ENCODE assay signal across 12 cellular contexts in the genomic region with DNA sequence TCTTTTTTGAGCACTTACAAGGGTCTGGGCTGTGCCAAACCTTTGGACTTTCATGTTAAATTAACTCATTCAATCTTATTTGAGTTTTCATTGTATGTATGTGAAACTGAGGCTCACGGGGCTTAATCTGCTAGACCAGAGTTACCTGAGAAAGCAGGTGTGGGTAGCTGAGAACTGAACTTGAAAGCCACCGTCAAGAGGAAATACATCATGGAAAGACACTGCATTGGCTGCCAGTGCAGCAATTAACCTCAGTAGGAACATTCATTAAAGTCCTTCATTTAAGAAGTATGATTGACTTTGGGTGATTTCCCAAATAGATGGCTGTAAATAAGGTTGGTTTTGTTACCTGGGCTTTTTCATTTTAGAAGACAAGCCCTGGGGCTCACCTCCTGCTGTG. TPM values are rescaled to one million over a fixed set of nuclear protein-coding genes. Genes with fewer than 3 reads are reported as not detected.
DNase-seq lines count a peak whose midpoint lies in the region; ATAC-seq, FAIRE-seq and TF ChIP-seq lines count a peak whose summit lies in the region.
"Had no signal": no experiment of that assay in that cellular context is flagged by ENCODE, and none has a peak within 500 bp of the region (broad histone marks: within the 10 kb centered on the region; RNA-seq: fewer than 3 reads in every experiment).

No MANE protein-coding gene starts in this region.

- H3K9me3 Mint-ChIP-seq in CD4-positive, alpha-beta memory T cell, result peaks cover 0 to 6% (median 1%) of the 10 kb centered on the region in 8 donors

- H3K4me2 ChIP-seq in BLaER1 treated with 17β-estradiol and CSF1 and Interleukin-3, amounts not matched to agents 10 nM and 100 nM, result peak overlapping the region; percentile 48 to 97 (median 62); a peak in 18 of 22 replicates
- peak overlapping the region; percentile 78 for H3K4me2 ChIP-seq in GM12878 (ENCODE audit: control insufficient read depth, insufficient read depth)

- CTCF ChIA-PET in CD4-positive, alpha-beta memory T cell (lab: Charles Lee; ENCODE audit: partially characterized antibody), result interaction anchor here (0.6 to 8.4 kb wide), 10 partner anchors 11 to 99 kb away, joined by 3 to 116 read pairs (median 6); no protein-coding TSS in a partner anchor
- CTCF ChIA-PET in GM12878 (lab: Yijun Ruan, JAX), result interaction anchor here (1.0 to 6.7 kb wide), 7 partner anchors 10 to 234 kb away, joined by 3 to 62 read pairs (median 4); no protein-coding TSS in a partner anchor
- CTCF ChIA-PET in RWPE1 (lab: Yijun Ruan, JAX), result interaction anchor here (0.9 to 1.6 kb wide), 2 partner anchors 12 to 28 kb away, joined by 3 to 4 read pairs; no protein-coding TSS in a partner anchor

- peak overlapping the region in 1 of 11 experiments; percentile 3; a peak in 1 of 22 replicates for H3K9ac ChIP-seq in BLaER1 treated with 17β-estradiol and CSF1 and Interleukin-3, amounts not matched to agents 10 nM and 100 nM
- H3K9ac ChIP-seq in GM12878 (ENCODE audit: control insufficient read depth, insufficient read depth, low read length), result no peak overlapping the region

- intact Hi-C loops in CD4-positive, alpha-beta memory T cell (cut with micrococcal nuclease), result loop anchor here (5.0 to 10.0 kb wide), 2 partner anchors 35 to 457 kb away; no protein-coding TSS in a partner anchor
- intact Hi-C loops in GM12878 (cut with micrococcal nuclease; ENCODE audit: unreplicated experiment), result no loop called here

- H4K20me1 ChIP-seq in BLaER1 treated with 17β-estradiol and CSF1 and Interleukin-3, amounts not matched to agents 10 nM and 100 nM, result peaks cover 5 to 97% (median 37%) of the 10 kb centered on the region in 11 experiments; a peak in 15 of 22 replicates
- no peaks in the 10 kb centered on the region for H4K20me1 ChIP-seq in GM12878 (ENCODE audit: control insufficient read depth, insufficient read depth)

- H3K27me3 Mint-ChIP-seq in CD4-positive, alpha-beta memory T cell, result no peaks in the 10 kb centered on the region

- no peak overlapping the region for H2AFZ ChIP-seq in GM12878 (ENCODE audit: control insufficient read depth, low read depth, low read length)

- TF ChIP-seq EP300 in GM12878 (IDR thresholded peaks at IDR 0.05; ENCODE audit: borderline replicate concordance in 1 of 2, control insufficient read depth in 1 of 2, low read depth in 2 of 2, low read length in 2 of 2), result no peak

- WGBS in GM12878 (ENCODE audit: insufficient coverage, insufficient replicate concordance, low lambda C conversion rate, missing lambda C conversion rate), result 3% methylated on average over 2 of the region's 2 CpGs

- DNase-seq in CD4-positive, alpha-beta memory T cell, result peak; percentile 27 to 63 (median 51)
- no peak for DNase-seq in GM12878 (ENCODE audit: low read depth, low spot score)
- DNase-seq in RWPE1 (ENCODE audit: low spot score), result no peak
- DNase-seq in caudate nucleus (lab: John Stamatoyannopoulos, UW), result no peak
- no peak for DNase-seq in kidney glomerular epithelial cell (lab: John Stamatoyannopoulos, UW)
- DNase-seq: H7, left ventricle myocardium superior, NCI-H1092 had no signal

- peaks cover 0 to 35% (median 15%) of the 10 kb centered on the region in 11 experiments; a peak in 16 of 22 replicates for H3K9me3 ChIP-seq in BLaER1 treated with 17β-estradiol and CSF1 and Interleukin-3, amounts not matched to agents 10 nM and 100 nM (replicated peaks in 1 of 11)
- no peaks in the 10 kb centered on the region for H3K9me3 ChIP-seq in CD4-positive, alpha-beta memory T cell (ENCODE audit: control insufficient read depth in 1 of 2, low read length in 2 of 2)
- H3K9me3 ChIP-seq in GM12878 (replicated peaks; ENCODE audit: control insufficient read depth, insufficient read depth, low read length), result no peaks in the 10 kb centered on the region; the same call in 2 of the 3 replicates

- H3K27me3 ChIP-seq in BLaER1 treated with 17β-estradiol and CSF1 and Interleukin-3, amounts not matched to agents 10 nM and 100 nM, result no peaks in the 10 kb centered on the region
- no peaks in the 10 kb centered on the region for H3K27me3 ChIP-seq in CD4-positive, alpha-beta memory T cell (ENCODE audit: insufficient read depth, low read length)
- H3K27me3 ChIP-seq in GM12878 (replicated peaks in 1 of 2; ENCODE audit: control insufficient read depth in 2 of 2, insufficient read depth in 2 of 2, low read length in 1 of 2), result no peaks in the 10 kb centered on the region

- RAD21 ChIA-PET in GM12878 (lab: Charles Lee; ENCODE audit: unreplicated experiment), result interaction anchor here (1.0 to 3.7 kb wide), 3 partner anchors 11 to 99 kb away, joined by 3 to 23 read pairs (median 5); no protein-coding TSS in a partner anchor

- H3K4me1 Mint-ChIP-seq in CD4-positive, alpha-beta memory T cell, result peaks cover 71 to 87% (median 73%) of the 10 kb centered on the region in 4 donors

- TF ChIP-seq CTCF in GM12878 (IDR thresholded peaks at IDR 0.05 in 2 of 3, conservative IDR thresholded peaks at IDR 0.05 in 1 of 3; ENCODE audit: control insufficient read depth in 2 of 3, extremely low read depth in 1 of 3, insufficient read depth in 1 of 3, low read depth in 3 of 3, low read length in 3 of 3) (no peak), RWPE1 (conservative IDR thresholded peaks at IDR 0.05; ENCODE audit: low read depth) (no peak)

- H3K27ac ChIP-seq in BLaER1 treated with 17β-estradiol and CSF1 and Interleukin-3, amounts not matched to agents 10 nM and 100 nM, result peak overlapping the region in 1 of 11 experiments; percentile 10; a peak in 1 of 22 replicates
- H3K27ac ChIP-seq in CD4-positive, alpha-beta memory T cell (ENCODE audit: low read depth, low read length), result peak overlapping the region; percentile 41
- H3K27ac ChIP-seq in GM12878 (ENCODE audit: control insufficient read depth, insufficient read depth) (peak overlapping the region; percentile 70), RWPE1 (no peak overlapping the region), caudate nucleus (ENCODE audit: low read depth, low read length) (no peak overlapping the region)

- SMC1A ChIA-PET in GM12878 (lab: Charles Lee; ENCODE audit: uncharacterized antibody, unreplicated experiment), result interaction anchor here (0.9 to 4.7 kb wide), 7 partner anchors 11 to 94 kb away, joined by 3 to 43 read pairs (median 4); no protein-coding TSS in a partner anchor

- no peak for FAIRE-seq in GM12878 (lab: Jason Lieb, UNC)
- FAIRE-seq: HepG2 had no signal

- peaks cover 47 to 96% (median 61%) of the 10 kb centered on the region in 10 experiments for H3K4me1 ChIP-seq in BLaER1 treated with 17β-estradiol and CSF1 and Interleukin-3, amounts not matched to agents 10 nM and 100 nM
- H3K4me1 ChIP-seq in CD4-positive, alpha-beta memory T cell (ENCODE audit: insufficient read depth, low read length), result peaks cover 60% of the 10 kb centered on the region
- H3K4me1 ChIP-seq in GM12878 (ENCODE audit: control insufficient read depth, insufficient read depth, low read length), result peaks cover 44% of the 10 kb centered on the region

- in situ Hi-C loops in GM12878 (cut with MboI), result no loop called here

- no peak for TF ChIP-seq POLR2A in GM12878 (IDR thresholded peaks at IDR 0.05; ENCODE audit: low read depth, low read length)

- no peak overlapping the region for H3K4me3 ChIP-seq in BLaER1 treated with 17β-estradiol and CSF1 and Interleukin-3, amounts not matched to agents 10 nM and 100 nM
- H3K4me3 ChIP-seq in CD4-positive, alpha-beta memory T cell (ENCODE audit: low read length in 2 of 2), result peak overlapping the region in 1 of 2 donors; percentile 12
- no peak overlapping the region for H3K4me3 ChIP-seq in GM12878

- peaks cover 87% of the 10 kb centered on the region for H3K79me2 ChIP-seq in GM12878 (ENCODE audit: control insufficient read depth, insufficient read depth, low read length)

- ATAC-seq in HG03571 (IDR thresholded peaks at IDR 0.05; ENCODE audit: unreplicated experiment) (peak; percentile 6), GM12878 (peak; percentile 38)
- ATAC-seq: HepG2, left ventricle myocardium superior, Right ventricle myocardium inferior had no signal

- TF ChIP-seq RAD21 in GM12878 (IDR thresholded peaks at IDR 0.05; ENCODE audit: insufficient read depth, low read depth, low read length), result no peak

- peak overlapping the region; percentile 85 to 97 (median 90) for H3K27ac Mint-ChIP-seq in CD4-positive, alpha-beta memory T cell

- H3K4me3 Mint-ChIP-seq in CD4-positive, alpha-beta memory T cell, result peak overlapping the region in 7 of 8 donors; percentile 80 to 90 (median 84)

- peaks cover 5 to 60% (median 34%) of the 10 kb centered on the region in 11 experiments; a peak in 20 of 22 replicates for H3K36me3 ChIP-seq in BLaER1 treated with 17β-estradiol and CSF1 and Interleukin-3, amounts not matched to agents 10 nM and 100 nM
- no peaks in the 10 kb centered on the region for H3K36me3 ChIP-seq in CD4-positive, alpha-beta memory T cell (ENCODE audit: insufficient read depth, low read length)
- H3K36me3 ChIP-seq in GM12878 (ENCODE audit: control insufficient read depth in 2 of 2, insufficient read depth in 2 of 2, low read length in 1 of 2), result peaks cover 0 to 2% of the 10 kb centered on the region in 2 experiments; a peak in 3 of 4 replicates

- POLR2A ChIA-PET in CD4-positive, alpha-beta memory T cell (lab: Charles Lee; ENCODE audit: partially characterized antibody), result interaction anchor here (0.7 to 11.5 kb wide), 9 partner anchors 13 to 709 kb away, joined by 3 to 95 read pairs (median 6); no protein-coding TSS in a partner anchor
- POLR2A ChIA-PET in GM12878 (lab: Charles Lee), result interaction anchor here (1.0 kb wide), 1 partner anchor 11 kb away, joined by 4 read pairs; no protein-coding TSS in a partner anchor
- POLR2A ChIA-PET in RWPE1 (lab: Yijun Ruan, JAX; ENCODE audit: low non-redundant PET), result no interaction called here

- BruUV-seq in GM12878 (replicated peaks; lab: Mats Ljungman, UMichigan), result no TSS peak

- H3K36me3 Mint-ChIP-seq in CD4-positive, alpha-beta memory T cell, result peaks cover 2 to 9% of the 10 kb centered on the region in 2 donors

RNA-seq across cellular contexts. Expression of a gene that starts 36.6 kb away (rescaled TPM):
- 10 to 100 TPM; 78.1 to 81.3 TPM for total RNA-seq in CD4-positive, alpha-beta memory T cell
- 10 to 100 TPM in 1 of 2 donors, 1 to 10 TPM in 1; 4.4 to 17.9 TPM for polyA plus RNA-seq in CD4-positive, alpha-beta memory T cell
- total RNA-seq in GM12878 (2013; cell fraction: nucleolus; rRNA removed), result 135 and 137 TPM in 2 replicates
- total RNA-seq in GM12878 (2014; rRNA removed), result 54.3 and 54.6 TPM in 2 replicates
- 53.7 and 54.0 TPM in 2 replicates for total RNA-seq in GM12878 (2014; rRNA removed; fragmentation: Illumina TruSeq; extraction: Trizol)
- 104 and 109 TPM in 2 replicates for total RNA-seq in GM12878 (2021)
- polyA plus RNA-seq in GM12878 (2011; ENCODE audit: low read depth), result 32.2 TPM
- 30.1 and 31.5 TPM in 2 replicates for polyA plus RNA-seq in GM12878 (2011; rRNA removed)
- polyA plus RNA-seq in GM12878 (2011; cell fraction: cytosol; rRNA removed), result 34.4 and 35.9 TPM in 2 replicates
- polyA plus RNA-seq in GM12878 (2011; cell fraction: nucleus; rRNA removed), result 27.6 and 27.9 TPM in 2 replicates
- polyA plus RNA-seq in GM12878 (2012), result 33.0 and 39.4 TPM in 2 replicates
- 55.3 and 58.4 TPM in 2 replicates for polyA plus RNA-seq in GM12878 (2014; fragmentation: Illumina TruSeq; extraction: Trizol)
- polyA plus RNA-seq in GM12878 (2014; fragmentation: Nextera tagmentation; extraction: Ambion mirVana), result 1 to 10 TPM; 9.1 to 9.8 TPM
- polyA plus RNA-seq in GM12878 (2014; rRNA removed), result 40.2 and 40.9 TPM in 2 replicates
- 1 to 10 TPM; 4.9 to 6.3 TPM for polyA plus RNA-seq in GM12878 (2016; fragmentation: Nextera tagmentation; extraction: Ambion mirVana)
- 126 and 130 TPM in 2 replicates for polyA minus RNA-seq in GM12878 (2011; rRNA and poly(A)+ RNA removed)
- polyA minus RNA-seq in GM12878 (2011; cell fraction: cytosol; rRNA and poly(A)+ RNA removed), result 31.1 and 35.7 TPM in 2 replicates
- 117 and 129 TPM in 2 replicates for polyA minus RNA-seq in GM12878 (2011; cell fraction: nucleus; rRNA and poly(A)+ RNA removed)

Comparison
In these comparisons a context has a peak if more than half of its experiments do, and no peak if none do; other contexts are left out.
1. H3K27ac ChIP-seq: peak in CD4-positive, alpha-beta memory T cell (single experiment) and GM12878 (single experiment); none in RWPE1 (single experiment) and caudate nucleus (single experiment).
2. DNase-seq: peak in CD4-positive, alpha-beta memory T cell (5 of 5); none in GM12878 (single experiment), RWPE1 (single experiment), caudate nucleus (0 of 61) and kidney glomerular epithelial cell (single experiment).